ENCODE assay signal across 19 cellular contexts in the genomic region with DNA sequence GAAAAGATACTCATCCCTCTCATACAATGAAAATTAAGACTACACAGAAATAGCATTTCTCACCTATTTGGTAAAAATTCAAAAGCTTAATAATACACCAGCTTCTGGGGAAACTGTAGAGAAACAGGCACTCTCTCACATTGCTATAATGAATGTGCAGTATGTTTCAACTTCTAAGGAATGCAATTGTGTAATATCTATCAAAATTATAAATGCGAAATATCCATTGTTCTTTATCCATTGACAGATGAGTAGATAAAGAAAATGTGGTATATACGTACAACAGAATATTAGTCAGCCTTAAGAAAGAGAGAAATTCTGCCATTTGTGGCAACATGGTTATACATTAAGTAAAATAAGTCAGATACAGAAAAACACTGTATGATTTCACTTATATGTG.
DNase-seq lines count a peak whose midpoint lies in the region; ATAC-seq, FAIRE-seq and TF ChIP-seq lines count a peak whose summit lies in the region.
"Had no signal": no experiment of that assay in that cellular context is flagged by ENCODE, and none has a peak within 500 bp of the region (broad histone marks: within the 10 kb centered on the region; RNA-seq: fewer than 3 reads in every experiment).

No MANE protein-coding gene starts in this region.

- H3K27me3 ChIP-seq in RWPE2 (ENCODE audit: insufficient read depth, poor library complexity, severe bottlenecking) (no peaks in the 10 kb centered on the region), bronchial epithelial cell (ENCODE audit: control insufficient read depth, insufficient read depth, low read length) (no peaks in the 10 kb centered on the region), tibial artery (peaks cover 0 to 6% of the 10 kb centered on the region in 2 donors)

- no peak for FAIRE-seq in bronchial epithelial cell (lab: Jason Lieb, UNC)
- FAIRE-seq: A204.1, GM12891, GM18507 had no signal

- no peaks in the 10 kb centered on the region for H3K4me1 Mint-ChIP-seq in effector memory CD8-positive, alpha-beta T cell (ENCODE audit: low read depth in 2 of 2)
- H3K4me1 Mint-ChIP-seq: CD4-positive, alpha-beta memory T cell; GM23338; H9 had no signal

- intact Hi-C loops in tibial artery (cut with DNase I; ENCODE audit: low total_unique reads): loop anchor here (10.0 kb wide), 1 partner anchor 505 kb away; no protein-coding TSS in a partner anchor

- no peaks in the 10 kb centered on the region for H3K27me3 Mint-ChIP-seq in effector memory CD8-positive, alpha-beta T cell
- H3K27me3 Mint-ChIP-seq: CD4-positive, alpha-beta memory T cell had no signal

- DNase-seq in RWPE2 (ENCODE audit: low spot score): no peak
- DNase-seq in bronchial epithelial cell (ENCODE audit: low read depth): peak; percentile 57
- DNase-seq in fibroblast of the aortic adventitia (ENCODE audit: low read depth): peak; percentile 2
- DNase-seq in effector memory CD8-positive, alpha-beta T cell: no peak
- DNase-seq in tibial artery: no peak
- DNase-seq: C1 segment of cervical spinal cord; Calu3; CD4-positive, alpha-beta memory T cell; COR-L47; DMS53; DMS79 treated with DMSO at 0.1 percent for 48 hours; GF-D8; H9 had no signal

- no peak overlapping the region for H3K4me3 Mint-ChIP-seq in effector memory CD8-positive, alpha-beta T cell
- H3K4me3 Mint-ChIP-seq: CD4-positive, alpha-beta memory T cell; GM23338; H9 had no signal

- no peaks in the 10 kb centered on the region for H3K36me3 Mint-ChIP-seq in effector memory CD8-positive, alpha-beta T cell (ENCODE audit: insufficient read depth)
- H3K36me3 Mint-ChIP-seq: CD4-positive, alpha-beta memory T cell had no signal

- H3K9me3 Mint-ChIP-seq in effector memory CD8-positive, alpha-beta T cell: peaks cover 0 to 4% of the 10 kb centered on the region in 2 donors

- H3K27ac ChIP-seq in RWPE2 (ENCODE audit: poor library complexity, severe bottlenecking) (peak overlapping the region; percentile 33), tibial artery (no peak overlapping the region)

- no peaks in the 10 kb centered on the region for H3K36me3 ChIP-seq in RWPE2 (ENCODE audit: low read depth)
- H3K36me3 ChIP-seq in bronchial epithelial cell (ENCODE audit: control insufficient read depth, insufficient read depth, low read length): no peaks in the 10 kb centered on the region
- no peaks in the 10 kb centered on the region for H3K36me3 ChIP-seq in tibial artery

- no peak overlapping the region for H3K27ac Mint-ChIP-seq in effector memory CD8-positive, alpha-beta T cell
- H3K27ac Mint-ChIP-seq: CD4-positive, alpha-beta memory T cell; GM23338; H9 had no signal

- H3K4me1 ChIP-seq in RWPE2 (ENCODE audit: insufficient read depth, poor library complexity, severe bottlenecking) (peaks cover 18% of the 10 kb centered on the region), tibial artery (no peaks in the 10 kb centered on the region)

- TF ChIP-seq CTCF in RWPE2 (IDR thresholded peaks at IDR 0.05; ENCODE audit: poor library complexity, severe bottlenecking) (no peak), bronchial epithelial cell (IDR thresholded peaks at IDR 0.05; ENCODE audit: insufficient read depth, low read length, severe bottlenecking) (no peak), fibroblast of the aortic adventitia (IDR thresholded peaks at IDR 0.05; ENCODE audit: insufficient read depth, low read length) (no peak), tibial artery (IDR thresholded peaks at IDR 0.05) (no peak)

- no peak overlapping the region for H3K4me3 ChIP-seq in RWPE2 (ENCODE audit: severe bottlenecking)
- H3K4me3 ChIP-seq in bronchial epithelial cell (ENCODE audit: low read depth, low read length): no peak overlapping the region
- no peak overlapping the region for H3K4me3 ChIP-seq in fibroblast of the aortic adventitia (ENCODE audit: low read depth, low read length)
- no peak overlapping the region for H3K4me3 ChIP-seq in tibial artery
- H3K4me3 ChIP-seq: GM23338 had no signal

- peak; percentile 81 for ATAC-seq in RWPE2 (ENCODE audit: low read depth)
- no peak for ATAC-seq in effector memory CD8-positive, alpha-beta T cell (replicated peaks)
- ATAC-seq in HG03039 (IDR thresholded peaks at IDR 0.05; ENCODE audit: unreplicated experiment): no peak
- ATAC-seq: GM23338, HCT116 had no signal

- H3K9me3 ChIP-seq in RWPE2 (ENCODE audit: severe bottlenecking) (no peaks in the 10 kb centered on the region), tibial artery (no peaks in the 10 kb centered on the region)

Comparison
In these comparisons a context has a peak if more than half of its experiments do, and no peak if none do; other contexts are left out.
1. DNase-seq: peak in bronchial epithelial cell (single experiment) and fibroblast of the aortic adventitia (single experiment); none in RWPE2 (single experiment), effector memory CD8-positive, alpha-beta T cell (0 of 3) and tibial artery (0 of 2).